ENCODE assay signal across 17 cellular contexts in the genomic region with DNA sequence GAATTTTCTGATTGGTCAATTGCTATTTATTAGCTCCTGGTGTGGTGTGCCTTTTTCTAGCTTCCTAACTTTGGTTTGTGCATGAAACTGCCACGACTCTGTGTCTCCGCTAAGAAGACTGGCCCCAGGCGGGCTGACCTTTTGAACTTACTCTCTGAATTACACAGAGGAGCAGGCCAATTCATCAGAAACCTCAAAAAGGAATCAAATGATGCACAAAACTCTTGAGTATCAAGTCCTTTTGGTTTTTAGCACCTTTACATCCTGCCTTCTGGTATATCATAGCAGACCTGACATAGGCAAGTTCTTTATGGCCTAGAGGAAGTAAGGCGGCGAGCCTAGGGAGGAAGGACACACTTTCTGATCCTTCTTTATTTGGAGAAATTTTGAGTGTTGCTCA. TPM values are rescaled to one million over a fixed set of nuclear protein-coding genes. Genes with fewer than 3 reads are reported as not detected.
DNase-seq lines count a peak whose midpoint lies in the region; ATAC-seq, FAIRE-seq and TF ChIP-seq lines count a peak whose summit lies in the region.
"Had no signal": no experiment of that assay in that cellular context is flagged by ENCODE, and none has a peak within 500 bp of the region (broad histone marks: within the 10 kb centered on the region; RNA-seq: fewer than 3 reads in every experiment).

No MANE protein-coding gene starts in this region.

- no peak for FAIRE-seq in GM12892 (lab: Jason Lieb, UNC)
- FAIRE-seq: TTC549 had no signal

- H3K4me3 Mint-ChIP-seq in T-helper 17 cell, result no peak overlapping the region
- H3K4me3 Mint-ChIP-seq in dendritic cell treated with granulocyte-macrophage colony-stimulating factor and Interleukin-4, amounts not matched to agents 40 ng/mL and 50 ng/mL, for 4 days, result no peak overlapping the region

- intact Hi-C loops in dendritic cell treated with granulocyte-macrophage colony-stimulating factor and Interleukin-4, amounts not matched to agents 40 ng/mL and 50 ng/mL, for 4 days (cut with micrococcal nuclease), result no loop called here

- DNase-seq in stimulated activated CD4-positive, alpha-beta T cell treated with anti-CD3 and anti-CD28 coated beads, Interleukin-4, amount 100 ng/mL, for 24 hours, result peak; percentile 35
- no peak for DNase-seq in stimulated activated CD4-positive, alpha-beta T cell treated with anti-CD3 and anti-CD28 coated beads, Interleukin-12 subunit alpha, Interleukin-12 subunit beta, amount 100 ng/mL, for 4 hours
- DNase-seq in T-helper 17 cell, result no peak
- no peak for DNase-seq in NCI-H2081 (lab: John Stamatoyannopoulos, UW)
- DNase-seq in GM12892 (ENCODE audit: insufficient read length), result no peak
- DNase-seq in NCI-H526 (lab: John Stamatoyannopoulos, UW), result no peak
- DNase-seq: DMS153, GM23248, NCI-H1092, NCI-H226 had no signal

- peak overlapping the region; percentile 77 for H3K27ac Mint-ChIP-seq in T-helper 17 cell
- peak overlapping the region; percentile 65 for H3K27ac Mint-ChIP-seq in dendritic cell treated with granulocyte-macrophage colony-stimulating factor and Interleukin-4, amounts not matched to agents 40 ng/mL and 50 ng/mL, for 4 days

- H3K4me1 Mint-ChIP-seq in T-helper 17 cell, result peaks cover 23% of the 10 kb centered on the region
- H3K4me1 Mint-ChIP-seq in dendritic cell treated with granulocyte-macrophage colony-stimulating factor and Interleukin-4, amounts not matched to agents 40 ng/mL and 50 ng/mL, for 4 days (ENCODE audit: low read depth), result peaks cover 27% of the 10 kb centered on the region

- no peaks in the 10 kb centered on the region for H3K36me3 Mint-ChIP-seq in T-helper 17 cell (ENCODE audit: low read depth)
- no peaks in the 10 kb centered on the region for H3K36me3 Mint-ChIP-seq in dendritic cell treated with granulocyte-macrophage colony-stimulating factor and Interleukin-4, amounts not matched to agents 40 ng/mL and 50 ng/mL, for 4 days (ENCODE audit: low read depth)

- TF ChIP-seq POLR2A in GM12892 (IDR thresholded peaks at IDR 0.05; ENCODE audit: low read depth, low read length), result no peak

- H3K27me3 Mint-ChIP-seq in T-helper 17 cell, result no peaks in the 10 kb centered on the region
- peaks cover 6% of the 10 kb centered on the region for H3K27me3 Mint-ChIP-seq in dendritic cell treated with granulocyte-macrophage colony-stimulating factor and Interleukin-4, amounts not matched to agents 40 ng/mL and 50 ng/mL, for 4 days

- H3K9me3 ChIP-seq in T-helper 17 cell (ENCODE audit: control insufficient read depth, low read length, poor library complexity, severe bottlenecking), result no peaks in the 10 kb centered on the region
- H3K9me3 ChIP-seq: neutrophil, SJSA1, thoracic aorta had no signal

- ATAC-seq in T-helper 17 cell (peak; percentile 45), HG03196 (IDR thresholded peaks at IDR 0.05; ENCODE audit: unreplicated experiment) (no peak)

- H3K9me3 Mint-ChIP-seq in dendritic cell treated with granulocyte-macrophage colony-stimulating factor and Interleukin-4, amounts not matched to agents 40 ng/mL and 50 ng/mL, for 4 days, result no peaks in the 10 kb centered on the region

RNA-seq across cellular contexts. Expression of a gene that starts 17.6 kb away (rescaled TPM):
- total RNA-seq in T-helper 17 cell, result 1 to 10 TPM; 3.0 to 4.2 TPM
- not detected for polyA plus RNA-seq in GM12892 (2012; ENCODE audit: missing spikeins)
- total RNA-seq: GM23248, SJSA1 had no signal
- polyA plus RNA-seq: GM23248 had no signal

RNA-seq across cellular contexts. Expression of a gene that starts 18.2 kb away (rescaled TPM):
- not detected for total RNA-seq in T-helper 17 cell
- not detected for polyA plus RNA-seq in GM12892 (2012; ENCODE audit: missing spikeins)
- total RNA-seq: GM23248, lung, SJSA1, thoracic aorta had no signal
- polyA plus RNA-seq: GM23248 had no signal

RNA-seq across cellular contexts. Expression of a gene that starts 55.8 kb away (rescaled TPM):
- total RNA-seq in T-helper 17 cell, result not detected
- polyA plus RNA-seq in GM12892 (2012; ENCODE audit: missing spikeins), result not detected
- total RNA-seq: GM23248, lung, SJSA1, thoracic aorta had no signal
- polyA plus RNA-seq: GM23248, lung had no signal
